Comparison of ENCODE assay signal across 32 cellular contexts in the genomic region with DNA sequence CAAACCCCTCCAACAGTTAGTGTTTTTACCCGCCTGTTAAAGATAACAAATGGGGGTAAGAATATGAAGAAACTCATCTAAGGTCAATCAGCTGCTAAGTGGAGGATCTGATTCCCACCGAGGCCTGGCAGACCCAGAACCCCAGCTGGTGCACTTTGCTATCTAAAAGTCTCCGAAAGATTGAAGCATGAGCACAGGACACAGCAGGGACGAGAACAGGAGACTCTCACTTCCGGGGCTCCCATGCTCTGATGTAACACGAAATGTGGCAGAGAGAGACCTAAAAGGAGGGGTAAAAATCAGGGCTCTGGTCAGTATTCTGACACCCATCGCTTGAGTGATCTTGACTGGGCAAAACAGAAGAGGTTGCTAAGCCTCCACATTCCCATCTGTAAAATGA.
"Had no signal": no experiment of that assay in that cellular context is flagged by ENCODE, and none has a peak within 500 bp of the region (broad histone marks: within the 10 kb centered on the region; RNA-seq: fewer than 3 reads in every experiment).

No MANE protein-coding gene starts in this region.

- H3K27me3 ChIP-seq: ascending aorta, cardiac muscle cell, MG63 had no signal

- H3K36me3 ChIP-seq: ascending aorta, cardiac muscle cell, MG63, WERI-Rb-1 had no signal

- H3K27me3 Mint-ChIP-seq: activated naive CD4-positive, alpha-beta T cell treated with anti-CD3 and anti-CD28 coated beads, Interleukin-2, amount 50 U/mL, for 24 hours; activated naive CD8-positive, alpha-beta T cell treated with anti-CD3 and anti-CD28 coated beads, Interleukin-2, amount 10 ng/mL, durations not matched to agents 7 days and 5 days; activated T-cell treated with anti-CD3 and anti-CD28 coated beads, Interleukin-2, amount 50 U/mL, for 24 hours had no signal

- H3K27ac Mint-ChIP-seq: activated CD4-positive, alpha-beta memory T cell treated with anti-CD3 and anti-CD28 coated beads, Interleukin-2, amount 10 ng/mL, durations not matched to agents 7 days and 5 days; activated naive CD4-positive, alpha-beta T cell treated with anti-CD3 and anti-CD28 coated beads, Interleukin-2, amount 50 U/mL, for 24 hours; activated naive CD8-positive, alpha-beta T cell treated with anti-CD3 and anti-CD28 coated beads, Interleukin-2, amount 10 ng/mL, durations not matched to agents 7 days and 5 days; activated T-cell treated with anti-CD3 and anti-CD28 coated beads, Interleukin-2, amount 50 U/mL, for 24 hours; activated T-helper 2 cell treated with anti-CD3 and anti-CD28 coated beads, Interferon-gamma antibody, Interleukin-2, Interleukin-4, amounts not matched to agents 10 μg/mL and 5 μg/mL and 100 μg/mL, durations not matched to agents 14 hours and 24 hours and 36 hours had no signal

- H3K4me3 Mint-ChIP-seq: activated CD4-positive, alpha-beta memory T cell treated with anti-CD3 and anti-CD28 coated beads, Interleukin-2, amount 10 ng/mL, durations not matched to agents 7 days and 5 days; activated naive CD4-positive, alpha-beta T cell treated with anti-CD3 and anti-CD28 coated beads, Interleukin-2, amount 50 U/mL, for 24 hours; activated naive CD8-positive, alpha-beta T cell treated with anti-CD3 and anti-CD28 coated beads, Interleukin-2, amount 10 ng/mL, durations not matched to agents 7 days and 5 days; activated T-cell treated with anti-CD3 and anti-CD28 coated beads, Interleukin-2, amount 50 U/mL, for 24 hours had no signal

- H3K27ac ChIP-seq: ascending aorta, cardiac muscle cell, WERI-Rb-1 had no signal

- H3K4me3 ChIP-seq: ascending aorta, cardiac muscle cell, MG63 had no signal

- H3K4me1 ChIP-seq: ascending aorta had no signal

- H3K4me1 Mint-ChIP-seq: activated CD4-positive, alpha-beta memory T cell treated with anti-CD3 and anti-CD28 coated beads, Interleukin-2, amount 10 ng/mL, durations not matched to agents 7 days and 5 days had no signal

- DNase-seq: activated CD4-positive, alpha-beta memory T cell treated with anti-CD3 and anti-CD28 coated beads, Interleukin-2, amount 10 ng/mL, durations not matched to agents 7 days and 5 days; activated CD4-positive, alpha-beta T cell treated with anti-CD3 and anti-CD28 coated beads for 1 hour; activated CD4-positive, alpha-beta T cell treated with anti-CD3 and anti-CD28 coated beads for 48 hours; activated CD4-positive, CD25-positive, alpha-beta regulatory T cell; activated CD8-positive, alpha-beta memory T cell treated with anti-CD3 and anti-CD28 coated beads for 24 hours; activated gamma-delta T cell; activated naive CD4-positive, alpha-beta T cell treated with Interleukin-2 at 50 U/mL for 16 hours; activated naive CD8-positive, alpha-beta T cell treated with anti-CD3 and anti-CD28 coated beads, Interleukin-2, amount 10 ng/mL, durations not matched to agents 7 days and 5 days; activated T-cell treated with anti-CD3 and anti-CD28 coated beads, Interleukin-2, amount 50 U/mL, for 24 hours; amygdala; Kasumi-1; KG1; MG63; MV-4-11; NCI-H1092; NCI-H1436 treated with DMSO at 0.1 percent for 48 hours; NCI-H1694 treated with DMSO at 0.1 percent for 48 hours; NCI-H2029 treated with DMSO at 0.1 percent for 48 hours; NCI-H2107; NCI-H2171; NCI-H510A; NCI-H526; NCI-H748 treated with DMSO at 0.1 percent for 48 hours; OCI-M1; SHP77 treated with DMSO at 0.1 percent for 48 hours; T1000; WERI-Rb-1 had no signal

- ATAC-seq: Panc1 had no signal
